Comparison of ENCODE assay signal across 18 cellular contexts in genomic region chr4:82419451-82419850, GRCh38.
"Had no signal": no experiment of that assay in that cellular context is flagged by ENCODE, and none has a peak within 500 bp of the region (broad histone marks: within the 10 kb centered on the region; RNA-seq: fewer than 3 reads in every experiment).

No MANE protein-coding gene starts in this region.

- ATAC-seq: gastroesophageal sphincter, heart left ventricle, left cardiac atrium, natural killer cell, pancreas, psoas muscle had no signal

- DNase-seq: activated CD4-positive, alpha-beta memory T cell treated with anti-CD3 and anti-CD28 coated beads for 36 hours; activated CD4-positive, alpha-beta T cell treated with anti-CD3 and anti-CD28 coated beads for 48 hours; activated CD4-positive, CD25-positive, alpha-beta regulatory T cell; activated effector memory CD4-positive, alpha-beta T cell treated with Interleukin-2 at 50 U/mL for 16 hours; activated naive CD4-positive, alpha-beta T cell treated with anti-CD3 and anti-CD28 coated beads for 36 hours; activated T-cell treated with anti-CD3 and anti-CD28 coated beads, Interleukin-2, amount 50 U/mL, for 48 hours; amygdala; cerebellar nuclear complex; heart left ventricle; islet precursor cell; left cardiac atrium; midbrain; natural killer cell; pancreas; psoas muscle; stimulated activated CD4-positive, alpha-beta T cell treated with anti-CD3 and anti-CD28 coated beads, Interleukin-4, amount 100 ng/mL, for 24 hours; stimulated activated naive CD4-positive, alpha-beta T cell treated with Interleukin-2 at 50 U/mL for 16 hours had no signal
